ENCODE assay signal across 20 cellular contexts in genomic region chr20:51160821-51161220, GRCh38.
"Had no signal": no experiment of that assay in that cellular context is flagged by ENCODE, and none has a peak within 500 bp of the region (broad histone marks: within the 10 kb centered on the region; RNA-seq: fewer than 3 reads in every experiment).

No MANE protein-coding gene starts in this region.

- H3K4me3 ChIP-seq: dorsolateral prefrontal cortex, gastrocnemius medialis, lower lobe of right lung, prostate gland, right atrium auricular region, sigmoid colon, stomach, tibial artery, upper lobe of left lung, uterus had no signal

- H3K27me3 ChIP-seq: right atrium auricular region, upper lobe of left lung, uterus had no signal

- H3K9me3 ChIP-seq: gastrocnemius medialis, lower lobe of right lung, prostate gland, right atrium auricular region, sigmoid colon, stomach, tibial artery, upper lobe of left lung, uterus had no signal

- DNase-seq: dorsolateral prefrontal cortex; effector CD4-positive, alpha-beta T cell; foreskin fibroblast; gastrocnemius medialis; head of caudate nucleus; left cardiac atrium; left ventricle myocardium superior; lower lobe of right lung; natural killer cell; sigmoid colon; stimulated activated CD4-positive, alpha-beta T cell treated with anti-CD3 and anti-CD28 coated beads, Interleukin-2, amount 100 ng/mL, for 24 hours; stimulated activated CD4-positive, alpha-beta T cell treated with anti-CD3 and anti-CD28 coated beads, Interleukin-4, amount 100 ng/mL, for 24 hours; stimulated activated naive CD4-positive, alpha-beta T cell treated with Interleukin-2 at 50 U/mL for 16 hours; stomach; tibial artery; upper lobe of left lung; uterus had no signal

- ATAC-seq: gastrocnemius medialis; left cardiac atrium; left ventricle myocardium superior; lower lobe of right lung; natural killer cell; stimulated activated effector memory CD8-positive, alpha-beta T cell treated with anti-CD3 and anti-CD28 coated beads, Interleukin-12 subunit alpha, Interleukin-12 subunit beta, amount 100 ng/mL, for 72 hours had no signal

- H3K4me1 Mint-ChIP-seq: natural killer cell had no signal

- H3K4me1 ChIP-seq: gastrocnemius medialis, lower lobe of right lung, prostate gland, upper lobe of left lung, uterus had no signal

- H3K36me3 ChIP-seq: gastrocnemius medialis, lower lobe of right lung, prostate gland, right atrium auricular region, sigmoid colon, stomach, tibial artery, upper lobe of left lung, uterus had no signal

- H3K27ac Mint-ChIP-seq: natural killer cell; stimulated activated effector memory CD8-positive, alpha-beta T cell treated with anti-CD3 and anti-CD28 coated beads, Interleukin-12 subunit alpha, Interleukin-12 subunit beta, amount 100 ng/mL, for 72 hours had no signal

- H3K9me3 Mint-ChIP-seq: natural killer cell; stimulated activated effector memory CD8-positive, alpha-beta T cell treated with anti-CD3 and anti-CD28 coated beads, Interleukin-12 subunit alpha, Interleukin-12 subunit beta, amount 100 ng/mL, for 72 hours had no signal

- H3K27ac ChIP-seq: dorsolateral prefrontal cortex, gastrocnemius medialis, lower lobe of right lung, prostate gland, right atrium auricular region, sigmoid colon, stomach, tibial artery, upper lobe of left lung, uterus had no signal

- H3K4me3 Mint-ChIP-seq: natural killer cell; stimulated activated effector memory CD8-positive, alpha-beta T cell treated with anti-CD3 and anti-CD28 coated beads, Interleukin-12 subunit alpha, Interleukin-12 subunit beta, amount 100 ng/mL, for 72 hours had no signal

- H3K36me3 Mint-ChIP-seq: natural killer cell; stimulated activated effector memory CD8-positive, alpha-beta T cell treated with anti-CD3 and anti-CD28 coated beads, Interleukin-12 subunit alpha, Interleukin-12 subunit beta, amount 100 ng/mL, for 72 hours had no signal
